In genomic region chr7:22356010-22356854, GRCh38 we compare ENCODE assay signal across 8 cellular contexts. TPM values are rescaled to one million over a fixed set of nuclear protein-coding genes. Genes with fewer than 3 reads are reported as not detected.
A peak's percentile ranks its signal among the peaks of the same experiment; 100 is the strongest.
DNase-seq lines count a peak whose midpoint lies in the region; ATAC-seq, FAIRE-seq and TF ChIP-seq lines count a peak whose summit lies in the region.

No MANE protein-coding gene starts in this region.

- H3K4me3 ChIP-seq in A549 (peak overlapping the region; percentile 52), ascending aorta (peak overlapping the region; percentile 30 to 56), right lobe of liver (peak overlapping the region; percentile 44 to 59 (median 53)), upper lobe of left lung (peak overlapping the region; percentile 54 to 69 (median 68)), SJCRH30 (no peak overlapping the region)

- TF ChIP-seq RAD21 in A549 (conservative IDR thresholded peaks at IDR 0.05 in 1 of 2, IDR thresholded peaks at IDR 0.05 in 1 of 2): no peak

- CTCF ChIA-PET in A549 (lab: Yijun Ruan, JAX): interaction anchor here (1.3 kb wide), 1 partner anchor 8 kb away, joined by 4 read pairs; no protein-coding TSS in a partner anchor

- TF ChIP-seq CTCF in A549 (IDR thresholded peaks at IDR 0.05) (no peak), GM13977 (IDR thresholded peaks at IDR 0.05; ENCODE audit: extremely low read depth, insufficient read depth, missing control alignments) (no peak), ascending aorta (IDR thresholded peaks at IDR 0.05) (no peak), right lobe of liver (IDR thresholded peaks at IDR 0.05) (no peak), upper lobe of left lung (IDR thresholded peaks at IDR 0.05) (no peak)

- POLR2A ChIA-PET in A549 (lab: Yijun Ruan, JAX): no interaction called here

- DNase-seq in A549 (ENCODE audit: low read depth in 1 of 2, low spot score in 1 of 2): no peak
- peak; percentile 27 for DNase-seq in GM13977 (ENCODE audit: low spot score)
- no peak for DNase-seq in ascending aorta (ENCODE audit: low spot score in 2 of 2)
- peak in 1 of 3 donors; percentile 49 for DNase-seq in right lobe of liver
- DNase-seq in upper lobe of left lung: peak; percentile 60 to 70
- DNase-seq in SJCRH30: no peak
- no peak for DNase-seq in stimulated activated CD4-positive, alpha-beta T cell treated with anti-CD3 and anti-CD28 coated beads, Interleukin-4, amount 100 ng/mL, for 24 hours

- 39% methylated on average over 3 of the region's 46 CpGs for WGBS in A549 (ENCODE audit: missing lambda C conversion rate)
- WGBS in right lobe of liver (ENCODE audit: insufficient coverage, low coverage, low lambda C conversion rate, missing lambda C conversion rate): 19% methylated on average over 5 of the region's 46 CpGs
- 7 to 27% methylated on average over 5 to 14 of the region's 46 CpGs for WGBS in upper lobe of left lung, 2 donors

- ATAC-seq in A549: peak in 1 of 2 experiments; percentile 27; a peak in 2 of 6 replicates
- ATAC-seq in HG03354 (IDR thresholded peaks at IDR 0.05; ENCODE audit: poor library complexity, severe bottlenecking, unreplicated experiment): peak; percentile 33
- ATAC-seq in right lobe of liver: peak; percentile 2 to 38 (median 4)
- ATAC-seq in upper lobe of left lung (ENCODE audit: low FRiP score in 2 of 2): peak; percentile 36 to 60

- in situ Hi-C loops in GM13977 (cut with MboI; ENCODE audit: low pct_unique_long_range_greater_than_20kb, low sequenced_read_pairs, unreplicated experiment): no loop called here

- peaks cover 10% of the 10 kb centered on the region; the same call in 1 of the 3 replicates for H3K4me1 ChIP-seq in A549
- peaks cover 0 to 3% of the 10 kb centered on the region in 2 donors for H3K4me1 ChIP-seq in ascending aorta
- H3K4me1 ChIP-seq in right lobe of liver: peaks cover 0 to 32% (median 4%) of the 10 kb centered on the region in 4 donors
- peaks cover 4 to 20% (median 11%) of the 10 kb centered on the region in 4 donors for H3K4me1 ChIP-seq in upper lobe of left lung
- no peaks in the 10 kb centered on the region for H3K4me1 ChIP-seq in SJCRH30

- H3K9me3 ChIP-seq in A549 (0 out of 3 replicates have a peak, but pooled peaks cover 3% of the 10 kb centered on the region), ascending aorta (no peaks in the 10 kb centered on the region), right lobe of liver (no peaks in the 10 kb centered on the region), upper lobe of left lung (no peaks in the 10 kb centered on the region), SJCRH30 (replicated peaks) (no peaks in the 10 kb centered on the region)

- H3K36me3 ChIP-seq in ascending aorta (no peaks in the 10 kb centered on the region), right lobe of liver (no peaks in the 10 kb centered on the region), upper lobe of left lung (no peaks in the 10 kb centered on the region), SJCRH30 (no peaks in the 10 kb centered on the region)

- peak overlapping the region in 1 of 2 experiments; percentile 36; a peak in 2 of 6 replicates for H3K27ac ChIP-seq in A549
- H3K27ac ChIP-seq in ascending aorta: no peak overlapping the region
- H3K27ac ChIP-seq in right lobe of liver: peak overlapping the region; percentile 66 to 87 (median 77)
- H3K27ac ChIP-seq in upper lobe of left lung: peak overlapping the region; percentile 22 to 84 (median 68)
- H3K27ac ChIP-seq in SJCRH30: no peak overlapping the region

- intact Hi-C loops in ascending aorta (cut with DNase I): no loop called here
- intact Hi-C loops in right lobe of liver (cut with DNase I): no loop called here

- TF ChIP-seq EP300 in A549 (IDR thresholded peaks at IDR 0.05): no peak
- TF ChIP-seq EP300 in upper lobe of left lung (IDR thresholded peaks at IDR 0.05): peak in 2 of 4 donors; percentile 6 to 90

- no peak for FAIRE-seq in A549 (lab: Jason Lieb, UNC)

- H3K4me2 ChIP-seq in A549: peak overlapping the region; percentile 96

- no peaks in the 10 kb centered on the region for H3K27me3 ChIP-seq in ascending aorta
- no peaks in the 10 kb centered on the region for H3K27me3 ChIP-seq in right lobe of liver
- peaks cover 0 to 5% (median 0%) of the 10 kb centered on the region in 4 donors for H3K27me3 ChIP-seq in upper lobe of left lung
- H3K27me3 ChIP-seq in SJCRH30: no peaks in the 10 kb centered on the region

- TF ChIP-seq POLR2A in A549 (IDR thresholded peaks at IDR 0.05; ENCODE audit: low read length): no peak
- no peak for TF ChIP-seq POLR2A in right lobe of liver (IDR thresholded peaks at IDR 0.05)
- TF ChIP-seq POLR2A in upper lobe of left lung (IDR thresholded peaks at IDR 0.05): peak in 1 of 4 donors; percentile 67

TF ChIP-seq in A549, 52 proteins besides CTCF, POLR2A, EP300 and RAD21:
- TF ChIP-seq HEYL (CRISPR knock-in tag; IDR thresholded peaks at IDR 0.05): no peak
- TF ChIP-seq ZNF302 (CRISPR knock-in tag; IDR thresholded peaks at IDR 0.05): no peak
- TF ChIP-seq CBX8 (IDR thresholded peaks at IDR 0.05): no peak
- TF ChIP-seq, protein P1, sequence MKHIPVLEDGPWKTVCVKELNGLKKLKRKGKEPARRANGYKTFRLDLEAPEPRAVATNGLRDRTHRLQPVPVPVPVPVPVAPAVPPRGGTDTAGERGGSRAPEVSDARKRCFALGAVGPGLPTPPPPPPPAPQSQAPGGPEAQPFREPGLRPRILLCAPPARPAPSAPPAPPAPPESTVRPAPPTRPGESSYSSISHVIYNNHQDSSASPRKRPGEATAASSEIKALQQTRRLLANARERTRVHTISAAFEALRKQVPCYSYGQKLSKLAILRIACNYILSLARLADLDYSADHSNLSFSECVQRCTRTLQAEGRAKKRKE (CRISPR knock-in tag; IDR thresholded peaks at IDR 0.05; ENCODE audit: low read depth): no peak
- TF ChIP-seq FOXS1 (CRISPR knock-in tag; IDR thresholded peaks at IDR 0.05): no peak
- no peak for TF ChIP-seq ESRRA (IDR thresholded peaks at IDR 0.05; ENCODE audit: borderline replicate concordance, low read length)
- TF ChIP-seq, protein P2, sequence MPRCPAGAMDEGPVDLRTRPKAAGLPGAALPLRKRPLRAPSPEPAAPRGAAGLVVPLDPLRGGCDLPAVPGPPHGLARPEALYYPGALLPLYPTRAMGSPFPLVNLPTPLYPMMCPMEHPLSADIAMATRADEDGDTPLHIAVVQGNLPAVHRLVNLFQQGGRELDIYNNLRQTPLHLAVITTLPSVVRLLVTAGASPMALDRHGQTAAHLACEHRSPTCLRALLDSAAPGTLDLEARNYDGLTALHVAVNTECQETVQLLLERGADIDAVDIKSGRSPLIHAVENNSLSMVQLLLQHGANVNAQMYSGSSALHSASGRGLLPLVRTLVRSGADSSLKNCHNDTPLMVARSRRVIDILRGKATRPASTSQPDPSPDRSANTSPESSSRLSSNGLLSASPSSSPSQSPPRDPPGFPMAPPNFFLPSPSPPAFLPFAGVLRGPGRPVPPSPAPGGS (IDR thresholded peaks at IDR 0.05): no peak
- TF ChIP-seq RARB (CRISPR knock-in tag; IDR thresholded peaks at IDR 0.05): no peak
- no peak for TF ChIP-seq PBX3 (IDR thresholded peaks at IDR 0.05)

RNA-seq across cellular contexts. Expression of gene RAPGEF5, which starts 0.7 kb away (rescaled TPM):
- polyA plus RNA-seq in A549 (2011; rRNA removed): 0.14 and 0.19 TPM in 2 replicates
- 0.03 and 0.05 TPM in 2 replicates for polyA plus RNA-seq in A549 (2012; cell fraction: cytosol; rRNA removed)
- 0.01 TPM in 1 of 2 replicates, not detected in the other for polyA plus RNA-seq in A549 (2012; cell fraction: nucleus; rRNA removed)
- 0.03 to 0.09 TPM (median 0.05 TPM) in 3 replicates for polyA plus RNA-seq in A549 (2017; fragmentation: RNase III; extraction: RNeasy Plus Mini Kit Qiagen cat#74134 plus additional on column Dnase treatment)
- 0.34 and 0.91 TPM in 2 replicates for polyA minus RNA-seq in A549 (2011; rRNA and poly(A)+ RNA removed)
- 65.8 TPM for total RNA-seq in ascending aorta
- total RNA-seq in right lobe of liver: 10 to 100 TPM; 15.5 to 56.4 (median 27.1) TPM
- 100 to 1,000 TPM in 4 of 6 donors, 10 to 100 TPM in 2; 68.1 to 206 (median 101) TPM for total RNA-seq in upper lobe of left lung
- 0.03 and 0.14 TPM in 2 replicates for total RNA-seq in SJCRH30 (2014; rRNA removed; shearing (Covaris generic))

Comparison
In these comparisons a context has a peak if more than half of its experiments do, and no peak if none do; other contexts are left out.
1. DNase-seq: peak in GM13977 (single experiment) and upper lobe of left lung (2 of 2); none in A549 (0 of 2), ascending aorta (0 of 2), SJCRH30 (0 of 2) and stimulated activated CD4-positive, alpha-beta T cell treated with anti-CD3 and anti-CD28 coated beads, Interleukin-4, amount 100 ng/mL, for 24 hours (single experiment).
2. H3K27ac ChIP-seq: peak in right lobe of liver (3 of 3) and upper lobe of left lung (4 of 4); none in ascending aorta (0 of 2) and SJCRH30 (single experiment).
3. RNA of gene RAPGEF5, which starts 0.7 kb away (total RNA-seq): 68.1 to 206 TPM in upper lobe of left lung, 65.8 TPM in ascending aorta (single experiment) and 15.5 to 56.4 TPM in right lobe of liver; 0.03 to 0.14 TPM in SJCRH30; every median in the first group is over 10 times any median in the second.